17 cellular contexts compared by ENCODE assay signal in the genomic region with DNA sequence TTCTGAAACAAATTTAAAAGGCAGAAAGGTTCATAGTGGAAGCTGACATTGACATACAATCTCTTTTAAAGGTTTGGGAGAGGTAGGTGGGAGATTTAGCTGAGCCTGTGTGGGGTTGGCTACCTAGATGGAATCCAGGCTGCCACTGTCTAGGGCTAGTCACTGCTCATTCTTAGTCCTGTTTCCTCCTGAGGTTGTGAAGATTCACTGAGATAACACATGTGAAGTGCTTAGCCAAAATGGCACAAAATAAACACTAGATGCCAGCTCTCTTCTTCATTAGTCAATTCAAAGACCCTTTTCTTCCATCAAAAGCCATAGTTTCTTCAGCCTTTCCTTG. TPM values are rescaled to one million over a fixed set of nuclear protein-coding genes. Genes with fewer than 3 reads are reported as not detected.
A peak's percentile ranks its signal among the peaks of the same experiment; 100 is the strongest.
DNase-seq lines count a peak whose midpoint lies in the region; ATAC-seq and TF ChIP-seq lines count a peak whose summit lies in the region.
"Had no signal": no experiment of that assay in that cellular context is flagged by ENCODE, and none has a peak within 500 bp of the region (broad histone marks: within the 10 kb centered on the region; RNA-seq: fewer than 3 reads in every experiment).

No MANE protein-coding gene starts in this region.

- H3K27ac ChIP-seq in endodermal cell (ENCODE audit: low read depth, low read length), result no peak overlapping the region
- no peak overlapping the region for H3K27ac ChIP-seq in upper lobe of left lung
- H3K27ac ChIP-seq in gastroesophageal sphincter, result no peak overlapping the region
- H3K27ac ChIP-seq: ascending aorta, esophagus muscularis mucosa, parathyroid adenoma had no signal

- H3K36me3 ChIP-seq in endodermal cell (ENCODE audit: control insufficient read depth, insufficient read depth, low read length), result no peaks in the 10 kb centered on the region
- no peaks in the 10 kb centered on the region for H3K36me3 ChIP-seq in upper lobe of left lung
- no peaks in the 10 kb centered on the region for H3K36me3 ChIP-seq in gastroesophageal sphincter
- H3K36me3 ChIP-seq: ascending aorta, esophagus muscularis mucosa had no signal

- no peak overlapping the region for H3K9ac ChIP-seq in endodermal cell (ENCODE audit: extremely low read depth, low read length, poor library complexity, severe bottlenecking)
- H3K9ac ChIP-seq: parathyroid adenoma had no signal

- TF ChIP-seq EP300 in upper lobe of left lung (IDR thresholded peaks at IDR 0.05), result no peak
- no peak for TF ChIP-seq EP300 in gastroesophageal sphincter (IDR thresholded peaks at IDR 0.05)

- H3K9me3 Mint-ChIP-seq in endodermal cell (no peaks in the 10 kb centered on the region), CD14-positive monocyte (peaks cover 0 to 19% (median 6%) of the 10 kb centered on the region in 7 donors)
- H3K9me3 Mint-ChIP-seq: activated CD4-positive, alpha-beta memory T cell treated with anti-CD3 and anti-CD28 coated beads, Interleukin-2, amount 10 ng/mL, durations not matched to agents 7 days and 5 days had no signal

- H3K27me3 Mint-ChIP-seq in endodermal cell (ENCODE audit: insufficient read depth) (peaks cover 62% of the 10 kb centered on the region), CD14-positive monocyte (ENCODE audit: low read depth in 3 of 3) (peaks cover 57 to 86% (median 66%) of the 10 kb centered on the region in 3 donors)

- intact Hi-C loops in CD14-positive monocyte (cut with micrococcal nuclease), result no loop called here

- H3K27me3 ChIP-seq in endodermal cell (ENCODE audit: control insufficient read depth, insufficient read depth, low read length, poor library complexity, severe bottlenecking) (peaks cover 69% of the 10 kb centered on the region), upper lobe of left lung (peaks cover 0 to 3% (median 0%) of the 10 kb centered on the region in 4 donors), gastroesophageal sphincter (peaks cover 29% of the 10 kb centered on the region)
- H3K27me3 ChIP-seq: ascending aorta had no signal

- no peak for DNase-seq in endodermal cell
- DNase-seq in CD14-positive monocyte (ENCODE audit: low spot score), result no peak
- DNase-seq in upper lobe of left lung, result no peak
- no peak for DNase-seq in NCI-H2196 treated with DMSO at 0.1 percent for 48 hours (lab: John Stamatoyannopoulos, UW; ENCODE audit: unreplicated experiment)
- DNase-seq: activated CD4-positive, alpha-beta memory T cell treated with anti-CD3 and anti-CD28 coated beads, Interleukin-2, amount 10 ng/mL, durations not matched to agents 7 days and 5 days; Calu3; left cardiac atrium; NCI-H1694; NCI-H510A had no signal

- H3K4me1 Mint-ChIP-seq in endodermal cell (peaks cover 52% of the 10 kb centered on the region), CD14-positive monocyte (peaks cover 21% of the 10 kb centered on the region)

- no peak overlapping the region for H3K4me3 ChIP-seq in endodermal cell (ENCODE audit: low read length)
- H3K4me3 ChIP-seq in upper lobe of left lung, result no peak overlapping the region
- no peak overlapping the region for H3K4me3 ChIP-seq in gastroesophageal sphincter
- H3K4me3 ChIP-seq: ascending aorta, esophagus muscularis mucosa had no signal

- ATAC-seq in GM18868 (IDR thresholded peaks at IDR 0.05; ENCODE audit: unreplicated experiment), result peak; percentile 38
- ATAC-seq in GM21515 (IDR thresholded peaks at IDR 0.05; ENCODE audit: unreplicated experiment), result peak; percentile 27
- peak; percentile 14 for ATAC-seq in HG03135 (IDR thresholded peaks at IDR 0.05; ENCODE audit: unreplicated experiment)
- no peak for ATAC-seq in upper lobe of left lung (ENCODE audit: low FRiP score in 2 of 2)
- ATAC-seq in gastroesophageal sphincter, result no peak
- ATAC-seq: left cardiac atrium had no signal

- H3K36me3 Mint-ChIP-seq in endodermal cell (ENCODE audit: low read depth) (no peaks in the 10 kb centered on the region), CD14-positive monocyte (peaks cover 0 to 4% of the 10 kb centered on the region in 2 donors)

- H3K9me3 ChIP-seq in endodermal cell (ENCODE audit: control insufficient read depth, low read length) (no peaks in the 10 kb centered on the region), upper lobe of left lung (no peaks in the 10 kb centered on the region), gastroesophageal sphincter (no peaks in the 10 kb centered on the region)
- H3K9me3 ChIP-seq: ascending aorta, esophagus muscularis mucosa had no signal

- H3K4me1 ChIP-seq in endodermal cell (ENCODE audit: control insufficient read depth, insufficient read depth, low read length) (peaks cover 5% of the 10 kb centered on the region), upper lobe of left lung (peaks cover 0 to 7% (median 3%) of the 10 kb centered on the region in 4 donors), gastroesophageal sphincter (peaks cover 0 to 4% (median 0%) of the 10 kb centered on the region in 3 donors)
- H3K4me1 ChIP-seq: ascending aorta, parathyroid adenoma had no signal

- H3K4me3 Mint-ChIP-seq in endodermal cell (peak overlapping the region; percentile 39), CD14-positive monocyte (no peak overlapping the region)
- H3K4me3 Mint-ChIP-seq: activated CD4-positive, alpha-beta memory T cell treated with anti-CD3 and anti-CD28 coated beads, Interleukin-2, amount 10 ng/mL, durations not matched to agents 7 days and 5 days had no signal

- TF ChIP-seq POLR2A in upper lobe of left lung (IDR thresholded peaks at IDR 0.05), result no peak
- no peak for TF ChIP-seq POLR2A in gastroesophageal sphincter (IDR thresholded peaks at IDR 0.05)

- TF ChIP-seq CTCF in endodermal cell (conservative IDR thresholded peaks at IDR 0.05) (no peak), CD14-positive monocyte (IDR thresholded peaks at IDR 0.05) (no peak), upper lobe of left lung (IDR thresholded peaks at IDR 0.05) (no peak), gastroesophageal sphincter (IDR thresholded peaks at IDR 0.05) (no peak)

- H3K27ac Mint-ChIP-seq in endodermal cell, result no peak overlapping the region
- H3K27ac Mint-ChIP-seq in CD14-positive monocyte, result no peak overlapping the region
- H3K27ac Mint-ChIP-seq: activated CD4-positive, alpha-beta memory T cell treated with anti-CD3 and anti-CD28 coated beads, Interleukin-2, amount 10 ng/mL, durations not matched to agents 7 days and 5 days had no signal

RNA-seq across cellular contexts. Expression of a gene that starts 3.3 kb away (rescaled TPM):
- total RNA-seq in endodermal cell (under 1 TPM in 1 of 2 donors, not detected in 1; 0.38 TPM), upper lobe of left lung (not detected), gastroesophageal sphincter (not detected)
- polyA plus RNA-seq in endodermal cell (2013, experiment 1 of 2), result 0.32 TPM
- not detected for polyA plus RNA-seq in endodermal cell (2013, experiment 2 of 2)
- not detected for polyA plus RNA-seq in CD14-positive monocyte
- total RNA-seq: activated CD4-positive, alpha-beta memory T cell treated with anti-CD3 and anti-CD28 coated beads, Interleukin-2, amount 10 ng/mL, durations not matched to agents 7 days and 5 days; ascending aorta; Calu3; left cardiac atrium; SK-MEL-5 had no signal

RNA-seq across cellular contexts. Expression of a gene that starts 6.0 kb away (rescaled TPM):
- total RNA-seq in endodermal cell (not detected), upper lobe of left lung (not detected), gastroesophageal sphincter (not detected)
- polyA plus RNA-seq in endodermal cell (2013, experiment 1 of 2), result not detected
- polyA plus RNA-seq in endodermal cell (2013, experiment 2 of 2), result not detected
- not detected for polyA plus RNA-seq in CD14-positive monocyte
- total RNA-seq: activated CD4-positive, alpha-beta memory T cell treated with anti-CD3 and anti-CD28 coated beads, Interleukin-2, amount 10 ng/mL, durations not matched to agents 7 days and 5 days; ascending aorta; Calu3; esophagus muscularis mucosa; left cardiac atrium; SK-MEL-5 had no signal

Comparison
In these comparisons a context has a peak if more than half of its experiments do, and no peak if none do; other contexts are left out.
1. ATAC-seq: peak in GM18868 (single experiment), GM21515 (single experiment) and HG03135 (single experiment); none in upper lobe of left lung (0 of 2) and gastroesophageal sphincter (single experiment).